8 cellular contexts compared by ENCODE assay signal in the genomic region with DNA sequence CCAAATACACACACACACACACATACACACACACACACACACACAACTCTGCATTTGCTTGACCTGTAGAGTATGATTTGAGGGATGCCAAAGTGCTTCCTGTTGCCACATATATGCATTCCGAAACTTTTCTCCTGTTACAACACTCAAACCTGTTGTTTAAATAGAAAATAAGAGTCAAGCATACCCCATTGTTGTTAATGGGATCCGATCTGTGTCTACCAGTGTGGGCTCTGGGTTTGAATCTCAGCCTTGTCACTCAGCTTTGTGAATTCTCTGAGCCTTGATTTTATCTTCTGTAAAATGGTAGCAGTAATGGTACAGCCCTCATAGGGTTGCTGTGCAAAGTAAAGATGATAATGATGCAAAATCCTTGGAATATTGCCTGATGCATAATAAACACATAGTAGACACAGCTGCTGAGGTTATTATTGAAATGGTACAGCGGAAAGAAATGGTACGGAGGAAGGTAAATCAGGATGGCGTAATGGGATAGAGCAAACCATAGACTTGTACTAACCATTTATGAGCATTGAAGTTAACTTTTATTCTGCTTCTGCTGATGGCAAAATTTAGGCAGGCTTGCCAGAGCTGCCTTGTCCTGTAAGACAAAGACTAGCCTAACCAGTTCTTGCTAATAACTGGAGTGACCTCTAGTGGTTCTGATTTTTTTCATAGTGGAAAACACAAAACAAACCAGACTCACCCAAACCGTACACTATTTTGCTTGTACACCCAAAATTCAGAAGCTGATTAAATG.
DNase-seq lines count a peak whose midpoint lies in the region; ATAC-seq and TF ChIP-seq lines count a peak whose summit lies in the region.

No MANE protein-coding gene starts in this region.

- no peak overlapping the region for H3K27ac ChIP-seq in aorta (ENCODE audit: low read depth in 1 of 2, low read length in 2 of 2)

- no peaks in the 10 kb centered on the region for H3K36me3 ChIP-seq in aorta (ENCODE audit: control insufficient read depth in 1 of 2, insufficient read depth in 2 of 2, low read length in 1 of 2)

- H3K9me3 ChIP-seq in aorta (ENCODE audit: control insufficient read depth, low read length), result no peaks in the 10 kb centered on the region

- DNase-seq in DMS114 treated with DMSO at 0.1 percent for 48 hours (lab: John Stamatoyannopoulos, UW; ENCODE audit: unreplicated experiment) (peak; percentile 62), LNCaP clone FGC (ENCODE audit: low read depth) (peak; percentile 57), amniotic epithelial cell (ENCODE audit: low read depth) (peak; percentile 72), iris pigment epithelial cell (ENCODE audit: low read depth) (peak; percentile 58), aorta (peak in 1 of 2 donors; percentile 51), D341Med (ENCODE audit: low spot score) (no peak), GOT3 (lab: John Stamatoyannopoulos, UW) (no peak)

- intact Hi-C loops in aorta (cut with DNase I), result loop anchor here (2.0 to 10.0 kb wide), 6 partner anchors 111 to 1018 kb away; a partner anchor contains a TSS

- ATAC-seq in aorta (ENCODE audit: low FRiP score), result peak; percentile 83
- no peak for ATAC-seq in GM18868 (IDR thresholded peaks at IDR 0.05; ENCODE audit: unreplicated experiment)

- no peak overlapping the region for H3K4me3 ChIP-seq in LNCaP clone FGC (ENCODE audit: low read depth, low read length)
- no peak overlapping the region for H3K4me3 ChIP-seq in aorta (ENCODE audit: low read length in 2 of 2)

- 65 to 78% methylated on average over 6 of the region's 6 CpGs for WGBS in aorta, 2 donors

- H3K4me1 ChIP-seq in aorta (ENCODE audit: control insufficient read depth in 1 of 2, insufficient read depth in 2 of 2, low read length in 2 of 2), result peaks cover 4 to 10% of the 10 kb centered on the region in 2 donors

- H3K27me3 ChIP-seq in aorta (ENCODE audit: control insufficient read depth in 1 of 2, insufficient read depth in 2 of 2, low read length in 1 of 2), result no peaks in the 10 kb centered on the region

- TF ChIP-seq CTCF in LNCaP clone FGC (IDR thresholded peaks at IDR 0.05; ENCODE audit: control insufficient read depth, extremely low read depth, insufficient read depth), result peak; percentile 59

Comparison
In these comparisons a context has a peak if more than half of its experiments do, and no peak if none do; other contexts are left out.
1. DNase-seq: peak in DMS114 treated with DMSO at 0.1 percent for 48 hours (single experiment), LNCaP clone FGC (single experiment), amniotic epithelial cell (single experiment) and iris pigment epithelial cell (single experiment); none in D341Med (single experiment) and GOT3 (single experiment).